Comparison of ENCODE assay signal across 9 cellular contexts in genomic region chr17:19263621-19264010, GRCh38. TPM values are rescaled to one million over a fixed set of nuclear protein-coding genes. Genes with fewer than 3 reads are reported as not detected.
DNase-seq lines count a peak whose midpoint lies in the region; ATAC-seq, FAIRE-seq and TF ChIP-seq lines count a peak whose summit lies in the region.
"Had no signal": no experiment of that assay in that cellular context is flagged by ENCODE, and none has a peak within 500 bp of the region (broad histone marks: within the 10 kb centered on the region; RNA-seq: fewer than 3 reads in every experiment).

No MANE protein-coding gene starts in this region.

- no peaks in the 10 kb centered on the region for H3K36me3 ChIP-seq in kidney (ENCODE audit: control insufficient read depth in 1 of 2, insufficient read depth in 2 of 2, low read length in 2 of 2)
- H3K36me3 ChIP-seq in spleen, result no peaks in the 10 kb centered on the region
- no peaks in the 10 kb centered on the region for H3K36me3 ChIP-seq in CD8-positive, alpha-beta memory T cell (ENCODE audit: insufficient read depth, low read length)

- CTCF ChIA-PET in CD8-positive, alpha-beta memory T cell (lab: Charles Lee), result no interaction called here

- FAIRE-seq in H54 (lab: Jason Lieb, UNC), result no peak
- no peak for FAIRE-seq in kidney (lab: Jason Lieb, UNC)

- H3K27me3 Mint-ChIP-seq in CD8-positive, alpha-beta memory T cell, result peaks cover 0 to 9% of the 10 kb centered on the region in 2 donors

- TF ChIP-seq POLR2A in H54 (IDR thresholded peaks at IDR 0.05; ENCODE audit: low read depth, low read length), result no peak
- no peak for TF ChIP-seq POLR2A in spleen (IDR thresholded peaks at IDR 0.05)

- peaks cover 0 to 1% (median 0%) of the 10 kb centered on the region in 3 donors for H3K36me3 Mint-ChIP-seq in CD8-positive, alpha-beta memory T cell

- ATAC-seq in HG03460 (IDR thresholded peaks at IDR 0.05; ENCODE audit: unreplicated experiment), result no peak

- H3K4me3 ChIP-seq in kidney (ENCODE audit: low read length in 2 of 2), result no peak overlapping the region
- no peak overlapping the region for H3K4me3 ChIP-seq in spleen
- H3K4me3 ChIP-seq in CD8-positive, alpha-beta memory T cell (ENCODE audit: low read length), result no peak overlapping the region

- DNase-seq in H54 (ENCODE audit: insufficient read length, low spot score), result peak; percentile 55
- no peak for DNase-seq in caudate nucleus (lab: John Stamatoyannopoulos, UW)
- no peak for DNase-seq in kidney
- DNase-seq in spleen, result peak; percentile 8
- DNase-seq in CD8-positive, alpha-beta memory T cell, result no peak
- no peak for DNase-seq in cortex of kidney (lab: John Stamatoyannopoulos, UW)
- no peak for DNase-seq in NCI-H128 (lab: John Stamatoyannopoulos, UW; ENCODE audit: unreplicated experiment)
- DNase-seq: NCI-H2227 treated with DMSO at 0.1 percent for 48 hours had no signal

- POLR2A ChIA-PET in CD8-positive, alpha-beta memory T cell (lab: Charles Lee), result no interaction called here

- TF ChIP-seq CTCF in kidney (IDR thresholded peaks at IDR 0.05; ENCODE audit: borderline replicate concordance, extremely low read depth, insufficient read depth), result no peak
- no peak for TF ChIP-seq CTCF in spleen (IDR thresholded peaks at IDR 0.05 in 8 of 11, conservative IDR thresholded peaks at IDR 0.05 in 3 of 11)

- no peaks in the 10 kb centered on the region for H3K4me1 Mint-ChIP-seq in CD8-positive, alpha-beta memory T cell

- no peak overlapping the region for H3K4me3 Mint-ChIP-seq in CD8-positive, alpha-beta memory T cell

- H3K9me3 ChIP-seq in kidney (ENCODE audit: control insufficient read depth in 1 of 2, low read length in 2 of 2), result no peaks in the 10 kb centered on the region
- H3K9me3 ChIP-seq in spleen, result no peaks in the 10 kb centered on the region
- no peaks in the 10 kb centered on the region for H3K9me3 ChIP-seq in CD8-positive, alpha-beta memory T cell (ENCODE audit: low read length)

- no peaks in the 10 kb centered on the region for H3K27me3 ChIP-seq in spleen (replicated peaks in 1 of 7)
- no peaks in the 10 kb centered on the region for H3K27me3 ChIP-seq in CD8-positive, alpha-beta memory T cell (ENCODE audit: insufficient read depth, low read length, poor library complexity, severe bottlenecking)

- intact Hi-C loops in kidney (cut with DNase I), result no loop called here
- intact Hi-C loops in spleen (cut with DNase I; ENCODE audit: low total_unique reads), result no loop called here

- 76 to 97% (median 87%) methylated on average over 3 of the region's 3 CpGs for WGBS in spleen, 5 donors

- H3K9me3 Mint-ChIP-seq in CD8-positive, alpha-beta memory T cell, result no peaks in the 10 kb centered on the region

- H3K4me1 ChIP-seq in kidney (ENCODE audit: control insufficient read depth in 1 of 2, insufficient read depth in 1 of 2, low read depth in 1 of 2, low read length in 2 of 2) (peaks cover 28 to 41% of the 10 kb centered on the region in 2 donors), spleen (peaks cover 0 to 53% (median 23%) of the 10 kb centered on the region in 6 donors)
- H3K4me1 ChIP-seq in CD8-positive, alpha-beta memory T cell (ENCODE audit: insufficient read depth, low read length), result no peaks in the 10 kb centered on the region

- peak overlapping the region in 1 of 2 donors; percentile 41 for H3K9ac ChIP-seq in kidney (ENCODE audit: low read length in 2 of 2)

- H3K27ac ChIP-seq in caudate nucleus (ENCODE audit: low read depth, low read length) (peak overlapping the region; percentile 84), kidney (ENCODE audit: low read depth in 2 of 2, low read length in 2 of 2) (peak overlapping the region; percentile 62 to 67), spleen (no peak overlapping the region)
- H3K27ac ChIP-seq in CD8-positive, alpha-beta memory T cell (ENCODE audit: low read depth, low read length), result no peak overlapping the region

- H3K27ac Mint-ChIP-seq in CD8-positive, alpha-beta memory T cell, result peak overlapping the region in 1 of 8 donors; percentile 84

RNA-seq across cellular contexts. Expression of gene EPN2, which starts 26.4 kb away (rescaled TPM):
- total RNA-seq in kidney (45.4 TPM), spleen (10 to 100 TPM; 21.8 to 59.6 (median 38.5) TPM)
- polyA plus RNA-seq in kidney (ENCODE audit: insufficient read depth, low read depth, low replicate concordance) (18.0 TPM), spleen (10 to 100 TPM in 1 of 3 donors, 1 to 10 TPM in 2; 5.4 to 20.0 (median 5.9) TPM)
- total RNA-seq in CD8-positive, alpha-beta memory T cell, result 10 to 100 TPM in 1 of 2 experiments, 1 to 10 TPM in 1; 9.0 to 10.4 TPM
- 9.7 TPM for polyA plus RNA-seq in CD8-positive, alpha-beta memory T cell

Comparison
In these comparisons a context has a peak if more than half of its experiments do, and no peak if none do; other contexts are left out.
1. DNase-seq: peak in H54 (single experiment) and spleen (single experiment); none in caudate nucleus (0 of 61), kidney (single experiment), CD8-positive, alpha-beta memory T cell (0 of 5), cortex of kidney (single experiment) and NCI-H128 (single experiment).
2. H3K27ac ChIP-seq: peak in caudate nucleus (single experiment) and kidney (2 of 2); none in spleen (0 of 8) and CD8-positive, alpha-beta memory T cell (single experiment).